20 cellular contexts compared by ENCODE assay signal in genomic region chr12:77163068-77163810, GRCh38.
DNase-seq lines count a peak whose midpoint lies in the region; ATAC-seq and TF ChIP-seq lines count a peak whose summit lies in the region.
"Had no signal": no experiment of that assay in that cellular context is flagged by ENCODE, and none has a peak within 500 bp of the region (broad histone marks: within the 10 kb centered on the region; RNA-seq: fewer than 3 reads in every experiment).

No MANE protein-coding gene starts in this region.

- H3K27ac ChIP-seq in Karpas-422 (ENCODE audit: low read length): no peak overlapping the region
- no peak overlapping the region for H3K27ac ChIP-seq in PC-3 (ENCODE audit: low read length)
- no peak overlapping the region for H3K27ac ChIP-seq in effector memory CD4-positive, alpha-beta T cell (ENCODE audit: insufficient read depth, low read length, poor library complexity, severe bottlenecking)
- H3K27ac ChIP-seq in mammary epithelial cell (ENCODE audit: insufficient read depth, low read depth, low read length): no peak overlapping the region
- H3K27ac ChIP-seq: C4-2B, Peyer's patch, SJSA1 had no signal

- H3K27me3 ChIP-seq in Karpas-422 (ENCODE audit: low read length) (no peaks in the 10 kb centered on the region), PC-3 (ENCODE audit: low read length) (0 out of 2 replicates have a peak, but pooled peaks cover 3% of the 10 kb centered on the region), mammary epithelial cell (ENCODE audit: insufficient read depth, low read length) (no peaks in the 10 kb centered on the region)
- H3K27me3 ChIP-seq in effector memory CD4-positive, alpha-beta T cell (replicated peaks; ENCODE audit: control insufficient read depth, insufficient read depth, low read length, poor library complexity, severe bottlenecking): no peaks in the 10 kb centered on the region
- H3K27me3 ChIP-seq: Peyer's patch, SJSA1 had no signal

- intact Hi-C loops in PC-3 (cut with micrococcal nuclease): loop anchor here (5.0 kb wide), 1 partner anchor 69 kb away; no protein-coding TSS in a partner anchor
- intact Hi-C loops in mucosa of descending colon (cut with DNase I, micrococcal nuclease): no loop called here
- intact Hi-C loops in mammary epithelial cell (cut with micrococcal nuclease): no loop called here

- DNase-seq in EH (ENCODE audit: low read depth) (peak; percentile 19), Karpas-422 (peak; percentile 12), PC-3 (no peak), mucosa of descending colon (peak in 1 of 3 donors; percentile 69), mammary epithelial cell (no peak)
- DNase-seq in effector memory CD4-positive, alpha-beta T cell: no peak
- DNase-seq: ACHN, AML-193, DND-41, HCEC 1CT, NCI-H1092 treated with DMSO at 0.1 percent for 48 hours, NCI-H1694, NCI-H226, Peyer's patch, SW 1271, T-helper 2 cell had no signal

- ATAC-seq in PC-3 (peak; percentile 53; the same call in 1 of the 2 replicates), mucosa of descending colon (peak; percentile 60), GM18502 (IDR thresholded peaks at IDR 0.05; ENCODE audit: poor library complexity, unreplicated experiment) (no peak)
- ATAC-seq: GM23338 had no signal

- H3K4me1 ChIP-seq in Karpas-422 (ENCODE audit: low read length) (no peaks in the 10 kb centered on the region), PC-3 (ENCODE audit: insufficient read depth, low read length) (no peaks in the 10 kb centered on the region), mucosa of descending colon (ENCODE audit: low read depth) (no peaks in the 10 kb centered on the region), mammary epithelial cell (ENCODE audit: insufficient read depth, low read length) (no peaks in the 10 kb centered on the region)
- no peaks in the 10 kb centered on the region for H3K4me1 ChIP-seq in effector memory CD4-positive, alpha-beta T cell (ENCODE audit: control insufficient read depth, insufficient read depth, low read length, poor library complexity, severe bottlenecking)
- H3K4me1 ChIP-seq: Peyer's patch, SJSA1 had no signal

- H3K79me2 ChIP-seq in Karpas-422 (ENCODE audit: low read length) (no peaks in the 10 kb centered on the region), PC-3 (ENCODE audit: low read length) (no peaks in the 10 kb centered on the region), mammary epithelial cell (ENCODE audit: insufficient read depth, low read length) (no peaks in the 10 kb centered on the region)

- H3K9me3 ChIP-seq in Karpas-422 (ENCODE audit: low read length) (no peaks in the 10 kb centered on the region), PC-3 (ENCODE audit: low read length) (no peaks in the 10 kb centered on the region), mucosa of descending colon (no peaks in the 10 kb centered on the region), mammary epithelial cell (replicated peaks; ENCODE audit: insufficient read depth, low read length) (no peaks in the 10 kb centered on the region)
- H3K9me3 ChIP-seq in effector memory CD4-positive, alpha-beta T cell (ENCODE audit: control insufficient read depth, low read length): no peaks in the 10 kb centered on the region
- H3K9me3 ChIP-seq: Peyer's patch, SJSA1 had no signal

- POLR2A ChIA-PET in PC-3 (lab: Charles Lee; ENCODE audit: unreplicated experiment): no interaction called here

- H4K20me1 ChIP-seq in Karpas-422 (ENCODE audit: insufficient read depth, low read depth, low read length) (no peaks in the 10 kb centered on the region), PC-3 (ENCODE audit: low read length) (no peaks in the 10 kb centered on the region), mammary epithelial cell (ENCODE audit: insufficient read depth, low read length) (no peaks in the 10 kb centered on the region)

- in situ Hi-C loops in mammary epithelial cell (cut with MboI; ENCODE audit: low sequenced_read_pairs in 2 of 2): loop anchor here in 1 of 2 donors (25.0 kb wide), 1 partner anchor 524 kb away; no protein-coding TSS in a partner anchor

- no peak overlapping the region for H3K9ac ChIP-seq in Karpas-422 (ENCODE audit: low read length)
- H3K9ac ChIP-seq in PC-3 (ENCODE audit: low read length): no peak overlapping the region
- no peak overlapping the region for H3K9ac ChIP-seq in mammary epithelial cell (ENCODE audit: insufficient read depth, low read length)

- H3K9me2 ChIP-seq in Karpas-422 (replicated peaks; ENCODE audit: insufficient read depth, low read length) (no peaks in the 10 kb centered on the region), PC-3 (replicated peaks; ENCODE audit: low read length) (no peaks in the 10 kb centered on the region)

- no peaks in the 10 kb centered on the region for H3F3A ChIP-seq in PC-3 (ENCODE audit: low read length, unreplicated experiment)

- H3K4me2 ChIP-seq in Karpas-422 (ENCODE audit: low read depth, low read length, poor library complexity, severe bottlenecking) (no peak overlapping the region), PC-3 (ENCODE audit: low read length) (no peak overlapping the region), mammary epithelial cell (ENCODE audit: insufficient read depth, low read depth, low read length) (no peak overlapping the region)
- H3K4me2 ChIP-seq: GM23338 had no signal

- dilution Hi-C loops in mammary epithelial cell (cut with HindIII; ENCODE audit: low sequenced_read_pairs): no loop called here

- TF ChIP-seq CTCF in PC-3 (conservative IDR thresholded peaks at IDR 0.05; ENCODE audit: low read depth, low read length) (no peak), mucosa of descending colon (IDR thresholded peaks at IDR 0.05) (no peak), mammary epithelial cell (conservative IDR thresholded peaks at IDR 0.05 in 1 of 2, IDR thresholded peaks at IDR 0.05 in 1 of 2; ENCODE audit: extremely low read depth in 1 of 2, insufficient read depth in 1 of 2, low read depth in 1 of 2, low read length in 2 of 2) (no peak)

- CTCF ChIA-PET in PC-3 (lab: Charles Lee) (no interaction called here), mammary epithelial cell (lab: Charles Lee; ENCODE audit: low non-redundant PET) (no interaction called here)

- H3K4me3 ChIP-seq in Karpas-422 (ENCODE audit: low read length): no peak overlapping the region
- H3K4me3 ChIP-seq in PC-3 (ENCODE audit: low read length): no peak overlapping the region
- H3K4me3 ChIP-seq in mucosa of descending colon: no peak overlapping the region
- H3K4me3 ChIP-seq in effector memory CD4-positive, alpha-beta T cell (ENCODE audit: insufficient read depth, low read depth, low read length, poor library complexity, severe bottlenecking): no peak overlapping the region
- no peak overlapping the region for H3K4me3 ChIP-seq in mammary epithelial cell (replicated peaks in 1 of 3; ENCODE audit: insufficient read depth in 1 of 3, low read depth in 2 of 3, low read length in 3 of 3)
- H3K4me3 ChIP-seq: GM23338, Peyer's patch, SJSA1 had no signal

- WGBS in mammary epithelial cell (ENCODE audit: low coverage, missing lambda C conversion rate): 95% methylated on average over 2 of the region's 2 CpGs

- H2AFZ ChIP-seq in Karpas-422 (ENCODE audit: low read length): no peak overlapping the region
- H2AFZ ChIP-seq in PC-3 (ENCODE audit: low read length): no peak overlapping the region
- H2AFZ ChIP-seq in mammary epithelial cell (ENCODE audit: low read depth, low read length): no peak overlapping the region
- H2AFZ ChIP-seq: GM23338 had no signal

- BruUV-seq in PC-3 (replicated peaks; lab: Mats Ljungman, UMichigan) (no TSS peak), mammary epithelial cell (replicated peaks; lab: Mats Ljungman, UMichigan) (no TSS peak)

- no peaks in the 10 kb centered on the region for H3K36me3 ChIP-seq in Karpas-422 (ENCODE audit: insufficient read depth, low read length)
- no peaks in the 10 kb centered on the region for H3K36me3 ChIP-seq in PC-3 (ENCODE audit: low read depth, low read length)
- H3K36me3 ChIP-seq in mucosa of descending colon (ENCODE audit: low read depth): no peaks in the 10 kb centered on the region
- no peaks in the 10 kb centered on the region for H3K36me3 ChIP-seq in effector memory CD4-positive, alpha-beta T cell (ENCODE audit: control insufficient read depth, insufficient read depth, low read length)
- no peaks in the 10 kb centered on the region for H3K36me3 ChIP-seq in mammary epithelial cell (ENCODE audit: insufficient read depth, low read length)
- H3K36me3 ChIP-seq: Peyer's patch, SJSA1 had no signal

Comparison
In these comparisons a context has a peak if more than half of its experiments do, and no peak if none do; other contexts are left out.
1. DNase-seq: peak in EH (single experiment) and Karpas-422 (single experiment); none in PC-3 (single experiment), effector memory CD4-positive, alpha-beta T cell (0 of 3) and mammary epithelial cell (single experiment).